Comparison of ENCODE assay signal across 1 cellular context in the genomic region with DNA sequence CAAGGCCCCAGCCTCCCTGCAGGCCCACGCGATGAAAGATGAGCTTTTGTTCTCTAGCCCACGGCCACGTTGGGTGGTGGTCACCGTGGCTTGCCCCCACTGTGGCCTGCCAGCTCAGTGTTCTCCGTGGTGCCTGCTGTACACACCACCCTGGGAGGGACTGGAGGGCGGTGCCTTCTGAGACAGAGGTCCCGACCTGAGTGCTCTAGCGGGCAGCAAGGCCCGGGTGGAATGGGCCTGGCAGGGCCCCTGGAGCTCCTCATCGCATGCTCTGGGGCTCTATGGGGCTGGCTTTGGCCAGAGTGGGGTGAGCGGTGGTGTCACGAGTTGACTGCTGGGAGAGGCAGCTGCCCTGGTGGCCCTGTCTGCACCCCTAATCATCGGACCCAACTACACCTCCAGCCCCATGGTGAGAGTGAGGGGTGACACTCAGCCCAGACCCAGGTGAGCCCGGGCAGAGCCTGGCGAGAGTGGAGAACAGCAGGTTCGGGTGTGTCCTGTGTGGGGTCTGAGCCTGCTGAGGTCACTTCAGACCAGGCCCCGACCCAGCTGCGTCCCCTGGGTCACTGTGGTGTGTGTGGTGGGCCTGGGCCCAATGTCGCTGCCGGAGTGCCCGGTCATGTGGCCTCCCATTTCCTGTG.
TF ChIP-seq lines count a peak whose summit lies in the region.

No MANE protein-coding gene starts in this region.

TF ChIP-seq in IMR-90, 13 proteins besides CTCF, POLR2A, EP300 and RAD21 (continued from another document):
- TF ChIP-seq USF2 (IDR thresholded peaks at IDR 0.05; ENCODE audit: low read depth, low read length) (no peak), RCOR1 (IDR thresholded peaks at IDR 0.05; ENCODE audit: insufficient replicate concordance, low read length) (no peak), MXI1 (IDR thresholded peaks at IDR 0.05; ENCODE audit: borderline replicate concordance, low read depth, low read length) (no peak), RFX5 (IDR thresholded peaks at IDR 0.05; ENCODE audit: low read depth, low read length) (no peak), MAFK (IDR thresholded peaks at IDR 0.05; ENCODE audit: low read depth, low read length) (no peak)
